In the genomic region with DNA sequence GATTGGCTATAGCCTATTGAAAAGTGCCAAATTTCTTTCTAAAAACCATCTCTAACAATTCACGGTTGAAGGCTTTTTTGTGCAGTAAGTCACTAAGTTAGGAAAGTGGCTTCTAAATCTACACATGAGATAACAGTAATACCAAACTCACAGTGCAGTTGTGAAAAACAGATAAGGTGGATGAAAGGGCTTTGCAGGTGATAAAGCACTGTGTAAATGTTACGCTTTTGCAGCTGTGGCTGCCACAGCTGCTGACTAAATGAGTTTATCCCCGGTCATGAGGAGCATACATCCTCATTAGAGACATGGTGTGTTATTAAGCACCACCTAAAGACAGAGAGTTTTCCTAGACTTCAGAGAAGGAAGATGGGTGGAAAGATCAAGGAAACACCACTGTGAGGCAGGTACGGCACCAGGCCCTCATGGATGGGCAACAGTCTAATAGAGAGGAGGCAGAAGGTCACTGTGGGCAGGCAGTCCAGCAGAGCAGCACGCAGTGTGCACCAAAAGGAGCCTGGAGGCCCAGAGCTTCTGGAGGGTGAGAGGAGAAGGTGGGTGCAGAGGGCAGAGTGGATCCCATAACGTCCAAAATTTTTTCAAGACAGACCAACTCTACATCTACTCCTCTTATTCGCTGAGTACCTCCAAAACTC, we compare ENCODE assay signal across 9 cellular contexts.
DNase-seq lines count a peak whose midpoint lies in the region; ATAC-seq, FAIRE-seq and TF ChIP-seq lines count a peak whose summit lies in the region.
"Had no signal": no experiment of that assay in that cellular context is flagged by ENCODE, and none has a peak within 500 bp of the region (broad histone marks: within the 10 kb centered on the region; RNA-seq: fewer than 3 reads in every experiment).

No MANE protein-coding gene starts in this region.

- peak overlapping the region; percentile 77 for H3K27ac ChIP-seq in DND-41 (ENCODE audit: low read length)
- peak overlapping the region; percentile 85 for H3K27ac ChIP-seq in KOPT-K1 (ENCODE audit: low read depth, low read length, poor library complexity, severe bottlenecking)
- H3K27ac ChIP-seq in astrocyte (ENCODE audit: low read depth, low read length), result no peak overlapping the region
- H3K27ac ChIP-seq: PC-9 had no signal

- peaks cover 29% of the 10 kb centered on the region for H3K4me1 ChIP-seq in DND-41 (ENCODE audit: insufficient read depth, low read length)
- H3K4me1 ChIP-seq in astrocyte (ENCODE audit: insufficient read depth, low read length), result peaks cover 16% of the 10 kb centered on the region

- DNase-seq in DND-41 (peak; percentile 28), astrocyte (ENCODE audit: low read depth) (no peak), hepatic stellate cell (ENCODE audit: low spot score) (no peak), GM19240 (ENCODE audit: insufficient read length, low spot score) (no peak), HuH-7 (ENCODE audit: low spot score) (no peak)
- no peak for DNase-seq in natural killer cell treated with Interleukin-12 subunit alpha and Interleukin-12 subunit beta and Interleukin-15 and Interleukin-18, amount 100 ng/mL, for 72 hours (ENCODE audit: low spot score)
- DNase-seq: effector CD4-positive, alpha-beta T cell had no signal

- no peak for TF ChIP-seq CTCF in DND-41 (IDR thresholded peaks at IDR 0.05; ENCODE audit: borderline replicate concordance, extremely low read depth, low read length, poor library complexity, severe bottlenecking)
- no peak for TF ChIP-seq CTCF in astrocyte (IDR thresholded peaks at IDR 0.05; ENCODE audit: insufficient read depth, low read depth, low read length)

- H3K27ac Mint-ChIP-seq in astrocyte (ENCODE audit: unreplicated experiment), result peak overlapping the region; percentile 79
- H3K27ac Mint-ChIP-seq in natural killer cell treated with Interleukin-12 subunit alpha and Interleukin-12 subunit beta and Interleukin-15 and Interleukin-18, amount 100 ng/mL, for 72 hours, result peak overlapping the region in 1 of 2 donors; percentile 23

- H3K79me2 ChIP-seq in DND-41 (ENCODE audit: insufficient read depth, low read length) (no peaks in the 10 kb centered on the region), astrocyte (ENCODE audit: insufficient read depth, low read length) (no peaks in the 10 kb centered on the region)

- H2AFZ ChIP-seq in DND-41 (ENCODE audit: low read depth, low read length), result peak overlapping the region; percentile 49; the same call in 1 of the 2 replicates
- H2AFZ ChIP-seq in astrocyte (ENCODE audit: low read depth, low read length), result peak overlapping the region; percentile 44
- H2AFZ ChIP-seq: PC-9 had no signal

- H3K9me3 ChIP-seq in DND-41 (ENCODE audit: insufficient read depth, low read length, severe bottlenecking) (no peaks in the 10 kb centered on the region), KOPT-K1 (ENCODE audit: insufficient read depth, low read length, poor library complexity, severe bottlenecking) (no peaks in the 10 kb centered on the region), astrocyte (ENCODE audit: insufficient read depth, low read depth, low read length) (no peaks in the 10 kb centered on the region)

- H3K9ac ChIP-seq in DND-41 (ENCODE audit: low read depth, low read length) (no peak overlapping the region), astrocyte (ENCODE audit: low read length) (no peak overlapping the region)

- no peak for FAIRE-seq in astrocyte (lab: Jason Lieb, UNC)

- no peaks in the 10 kb centered on the region for H3K36me3 Mint-ChIP-seq in astrocyte (ENCODE audit: low read depth, unreplicated experiment)
- peaks cover 6% of the 10 kb centered on the region for H3K36me3 Mint-ChIP-seq in natural killer cell treated with Interleukin-12 subunit alpha and Interleukin-12 subunit beta and Interleukin-15 and Interleukin-18, amount 100 ng/mL, for 72 hours

- H3K36me3 ChIP-seq in DND-41 (ENCODE audit: insufficient read depth, low read length), result no peaks in the 10 kb centered on the region
- H3K36me3 ChIP-seq in KOPT-K1 (ENCODE audit: insufficient read depth, low read length), result no peaks in the 10 kb centered on the region
- no peaks in the 10 kb centered on the region for H3K36me3 ChIP-seq in astrocyte (ENCODE audit: insufficient read depth, low read length)

- peak; percentile 74 for ATAC-seq in DND-41 (ENCODE audit: insufficient read depth, low read depth)
- peak in 1 of 2 donors; percentile 50 for ATAC-seq in natural killer cell treated with Interleukin-12 subunit alpha and Interleukin-12 subunit beta and Interleukin-15 and Interleukin-18, amount 100 ng/mL, for 72 hours

- H3K4me2 ChIP-seq in DND-41 (ENCODE audit: insufficient read depth, low read length) (peak overlapping the region; percentile 61), astrocyte (ENCODE audit: low read length) (peak overlapping the region; percentile 78)
- H3K4me2 ChIP-seq: PC-9 had no signal

- H3K4me1 Mint-ChIP-seq in astrocyte (ENCODE audit: low read depth, unreplicated experiment), result peaks cover 14% of the 10 kb centered on the region
- peaks cover 12 to 25% of the 10 kb centered on the region in 2 donors for H3K4me1 Mint-ChIP-seq in natural killer cell treated with Interleukin-12 subunit alpha and Interleukin-12 subunit beta and Interleukin-15 and Interleukin-18, amount 100 ng/mL, for 72 hours (ENCODE audit: low read depth in 2 of 2)

- H3K4me3 ChIP-seq in DND-41 (ENCODE audit: low read depth in 1 of 2, low read length in 2 of 2) (peak overlapping the region in 1 of 2 experiments; percentile 41; a peak in 2 of 4 replicates), astrocyte (ENCODE audit: insufficient read depth, low read depth, low read length) (no peak overlapping the region)
- H3K4me3 ChIP-seq: PC-9 had no signal

- H3K4me3 Mint-ChIP-seq in astrocyte (ENCODE audit: unreplicated experiment), result no peak overlapping the region
- H3K4me3 Mint-ChIP-seq in natural killer cell treated with Interleukin-12 subunit alpha and Interleukin-12 subunit beta and Interleukin-15 and Interleukin-18, amount 100 ng/mL, for 72 hours, result peak overlapping the region; percentile 60

- no peaks in the 10 kb centered on the region for H3K27me3 Mint-ChIP-seq in astrocyte (ENCODE audit: low read depth, unreplicated experiment)
- no peaks in the 10 kb centered on the region for H3K27me3 Mint-ChIP-seq in natural killer cell treated with Interleukin-12 subunit alpha and Interleukin-12 subunit beta and Interleukin-15 and Interleukin-18, amount 100 ng/mL, for 72 hours

- H3K9me3 Mint-ChIP-seq in astrocyte (ENCODE audit: unreplicated experiment), result peaks cover 2% of the 10 kb centered on the region
- no peaks in the 10 kb centered on the region for H3K9me3 Mint-ChIP-seq in natural killer cell treated with Interleukin-12 subunit alpha and Interleukin-12 subunit beta and Interleukin-15 and Interleukin-18, amount 100 ng/mL, for 72 hours

- H4K20me1 ChIP-seq in DND-41 (ENCODE audit: insufficient read depth, low read length) (no peaks in the 10 kb centered on the region), astrocyte (ENCODE audit: insufficient read depth, low read length) (no peaks in the 10 kb centered on the region)

- H3K27me3 ChIP-seq in DND-41 (ENCODE audit: insufficient read depth, low read length, poor library complexity), result no peaks in the 10 kb centered on the region
- H3K27me3 ChIP-seq in astrocyte (ENCODE audit: insufficient read depth, low read length), result no peaks in the 10 kb centered on the region
